ENCODE assay signal across 22 cellular contexts in the genomic region with DNA sequence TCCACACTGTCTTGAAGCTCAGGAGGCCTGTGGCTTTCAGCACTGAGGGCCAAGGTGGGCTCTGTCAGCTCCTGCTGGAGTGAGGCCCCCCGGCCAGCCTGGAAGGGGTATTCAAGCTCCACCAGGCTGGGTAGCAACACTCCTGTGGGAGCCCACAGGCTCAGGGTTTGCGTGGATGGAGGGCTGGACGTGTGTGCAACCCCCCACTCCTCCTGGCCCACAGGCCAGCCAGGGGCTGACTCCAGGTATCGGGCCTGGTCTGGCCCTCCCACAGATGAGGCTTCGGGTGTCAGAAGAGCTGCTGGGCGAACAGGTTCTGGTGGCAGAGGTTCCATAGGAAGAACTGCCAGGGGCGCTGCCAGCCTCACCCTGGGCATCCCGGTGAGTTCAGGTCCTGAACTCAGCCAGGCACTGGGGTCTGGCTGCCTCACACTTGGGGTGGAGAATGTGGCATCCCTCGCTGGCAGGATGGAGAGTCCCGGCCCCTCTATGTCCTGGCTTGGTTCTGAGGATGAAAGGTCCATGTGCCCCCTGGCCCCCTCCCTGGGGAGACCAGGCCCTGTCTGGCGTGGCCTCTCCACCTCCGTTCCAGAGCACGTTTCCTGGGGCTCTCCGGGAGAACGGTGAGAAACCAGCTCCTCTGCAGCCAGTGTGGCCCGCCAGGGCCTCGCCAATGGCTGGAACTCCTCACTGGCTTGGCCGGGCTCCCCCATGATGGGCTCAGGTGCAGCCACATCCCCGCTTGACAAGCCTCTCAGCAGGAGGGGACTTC.
"Had no signal": no experiment of that assay in that cellular context is flagged by ENCODE, and none has a peak within 500 bp of the region (broad histone marks: within the 10 kb centered on the region; RNA-seq: fewer than 3 reads in every experiment).

No MANE protein-coding gene starts in this region.

- H3K4me3 Mint-ChIP-seq: dendritic cell treated with granulocyte-macrophage colony-stimulating factor and Interleukin-4, amounts not matched to agents 40 ng/mL and 50 ng/mL, for 4 days; mesothelial cell of epicardium; naive B cell; natural killer cell treated with Interleukin-12 subunit alpha and Interleukin-12 subunit beta and Interleukin-15 and Interleukin-18, amount 100 ng/mL, for 72 hours; neural crest cell; stimulated activated effector memory CD8-positive, alpha-beta T cell treated with anti-CD3 and anti-CD28 coated beads, Interleukin-12 subunit alpha, Interleukin-12 subunit beta, amount 100 ng/mL, for 72 hours; type B pancreatic cell had no signal

- H3K9me3 ChIP-seq: colonic mucosa, esophagus squamous epithelium, left lung, mucosa of descending colon, prostate gland, sigmoid colon, testis, tibial artery had no signal

- H3K27ac ChIP-seq: colonic mucosa, esophagus squamous epithelium, left lung, prostate gland, right atrium auricular region, sigmoid colon, testis, tibial artery had no signal

- DNase-seq: colonic mucosa; effector CD8-positive, alpha-beta T cell; esophagus squamous epithelium; left cardiac atrium; mesenchymal stem cell; naive B cell; sigmoid colon; stimulated activated CD4-positive, alpha-beta T cell treated with anti-CD3 and anti-CD28 coated beads, Interleukin-2, amount 100 ng/mL, for 24 hours; stimulated activated CD4-positive, alpha-beta T cell treated with anti-CD3 and anti-CD28 coated beads, Interleukin-4, amount 100 ng/mL, for 24 hours; stimulated activated naive CD8-positive, alpha-beta T cell treated with anti-CD3 and anti-CD28 coated beads, Interleukin-15, Interleukin-2, amounts not matched to agents 100 U/mL and 50 U/mL, for 24 hours; testis; tibial artery had no signal

- H3K36me3 Mint-ChIP-seq: mesothelial cell of epicardium; natural killer cell treated with Interleukin-12 subunit alpha and Interleukin-12 subunit beta and Interleukin-15 and Interleukin-18, amount 100 ng/mL, for 72 hours; stimulated activated effector memory CD8-positive, alpha-beta T cell treated with anti-CD3 and anti-CD28 coated beads, Interleukin-12 subunit alpha, Interleukin-12 subunit beta, amount 100 ng/mL, for 72 hours; type B pancreatic cell had no signal

- ATAC-seq: left cardiac atrium; left lung; mucosa of descending colon; stimulated activated effector memory CD8-positive, alpha-beta T cell treated with anti-CD3 and anti-CD28 coated beads, Interleukin-12 subunit alpha, Interleukin-12 subunit beta, amount 100 ng/mL, for 72 hours; stimulated activated naive CD8-positive, alpha-beta T cell treated with anti-CD3 and anti-CD28 coated beads, Interleukin-15, Interleukin-2, amounts not matched to agents 100 U/mL and 50 U/mL, for 24 hours had no signal

- H3K27me3 ChIP-seq: colonic mucosa, right atrium auricular region, sigmoid colon, testis had no signal

- H3K36me3 ChIP-seq: colonic mucosa, esophagus squamous epithelium, left lung, prostate gland, right atrium auricular region, sigmoid colon, tibial artery had no signal

- H3K9me3 Mint-ChIP-seq: dendritic cell treated with granulocyte-macrophage colony-stimulating factor and Interleukin-4, amounts not matched to agents 40 ng/mL and 50 ng/mL, for 4 days; mesothelial cell of epicardium; naive B cell; natural killer cell treated with Interleukin-12 subunit alpha and Interleukin-12 subunit beta and Interleukin-15 and Interleukin-18, amount 100 ng/mL, for 72 hours; neural crest cell; stimulated activated effector memory CD8-positive, alpha-beta T cell treated with anti-CD3 and anti-CD28 coated beads, Interleukin-12 subunit alpha, Interleukin-12 subunit beta, amount 100 ng/mL, for 72 hours; type B pancreatic cell had no signal

- H3K27ac Mint-ChIP-seq: dendritic cell treated with granulocyte-macrophage colony-stimulating factor and Interleukin-4, amounts not matched to agents 40 ng/mL and 50 ng/mL, for 4 days; mesothelial cell of epicardium; naive B cell; natural killer cell treated with Interleukin-12 subunit alpha and Interleukin-12 subunit beta and Interleukin-15 and Interleukin-18, amount 100 ng/mL, for 72 hours; stimulated activated effector memory CD8-positive, alpha-beta T cell treated with anti-CD3 and anti-CD28 coated beads, Interleukin-12 subunit alpha, Interleukin-12 subunit beta, amount 100 ng/mL, for 72 hours; type B pancreatic cell had no signal

- H3K4me3 ChIP-seq: colonic mucosa, esophagus squamous epithelium, left lung, mucosa of descending colon, prostate gland, right atrium auricular region, sigmoid colon, testis, tibial artery had no signal
